Comparison of ENCODE assay signal across 24 cellular contexts in genomic region chr22:43351966-43352345, GRCh38. TPM values are rescaled to one million over a fixed set of nuclear protein-coding genes. Genes with fewer than 3 reads are reported as not detected.
DNase-seq lines count a peak whose midpoint lies in the region; ATAC-seq, FAIRE-seq and TF ChIP-seq lines count a peak whose summit lies in the region.
"Had no signal": no experiment of that assay in that cellular context is flagged by ENCODE, and none has a peak within 500 bp of the region (broad histone marks: within the 10 kb centered on the region; RNA-seq: fewer than 3 reads in every experiment).

No MANE protein-coding gene starts in this region.

- POLR2A ChIA-PET in GM12878 (lab: Charles Lee) = interaction anchor here (0.6 kb wide), 2 partner anchors 15 to 1981 kb away, joined by 3 to 6 read pairs; no protein-coding TSS in a partner anchor

- no peak for ATAC-seq in right cardiac atrium
- no peak for ATAC-seq in GM12878
- no peak for ATAC-seq in gastrocnemius medialis

- peaks cover 2% of the 10 kb centered on the region for H3K4me1 ChIP-seq in right cardiac atrium (ENCODE audit: control insufficient read depth, insufficient read depth, low read length)
- H3K4me1 ChIP-seq in MM.1S (ENCODE audit: low read length) = peaks cover 12% of the 10 kb centered on the region
- H3K4me1 ChIP-seq in GM12878 (ENCODE audit: control insufficient read depth, insufficient read depth, low read length) = peaks cover 4% of the 10 kb centered on the region; the same call in 1 of the 2 replicates
- H3K4me1 ChIP-seq in gastrocnemius medialis = no peaks in the 10 kb centered on the region
- H3K4me1 ChIP-seq: HAP-1 had no signal

- no peak for FAIRE-seq in GM12878 (lab: Jason Lieb, UNC)
- FAIRE-seq: GM12892, H54 had no signal

- H3K4me3 ChIP-seq in right cardiac atrium (ENCODE audit: low read length) = no peak overlapping the region
- no peak overlapping the region for H3K4me3 ChIP-seq in MM.1S (ENCODE audit: low read length)
- H3K4me3 ChIP-seq in GM12878 = no peak overlapping the region
- no peak overlapping the region for H3K4me3 ChIP-seq in gastrocnemius medialis
- H3K4me3 ChIP-seq: HAP-1 had no signal

- H3F3A ChIP-seq in MM.1S (ENCODE audit: insufficient read depth, low read length) = no peaks in the 10 kb centered on the region

- 71% methylated on average over 5 of the region's 5 CpGs for WGBS in right cardiac atrium
- WGBS in GM12878 (ENCODE audit: insufficient coverage, insufficient replicate concordance, low lambda C conversion rate, missing lambda C conversion rate) = 77% methylated on average over 5 of the region's 5 CpGs

- H3K36me3 ChIP-seq in MM.1S (replicated peaks; ENCODE audit: insufficient read depth, low read length) = no peaks in the 10 kb centered on the region
- H3K36me3 ChIP-seq in GM12878 (ENCODE audit: control insufficient read depth in 2 of 2, insufficient read depth in 2 of 2, low read length in 1 of 2) = no peaks in the 10 kb centered on the region
- no peaks in the 10 kb centered on the region for H3K36me3 ChIP-seq in gastrocnemius medialis
- H3K36me3 ChIP-seq: HAP-1 had no signal

- no peaks in the 10 kb centered on the region for H3K4me1 Mint-ChIP-seq in endothelial cell (ENCODE audit: unreplicated experiment)
- H3K4me1 Mint-ChIP-seq: CD4-positive, alpha-beta memory T cell had no signal

- peak overlapping the region; percentile 7; the same call in 1 of the 2 replicates for H3K4me2 ChIP-seq in MM.1S (ENCODE audit: low read depth, low read length)
- H3K4me2 ChIP-seq in GM12878 (ENCODE audit: control insufficient read depth, insufficient read depth) = peak overlapping the region; percentile 38; the same call in 1 of the 2 replicates

- no TSS peak for BruUV-seq in GM12878 (replicated peaks; lab: Mats Ljungman, UMichigan)

- no peak overlapping the region for H3K27ac Mint-ChIP-seq in endothelial cell (ENCODE audit: unreplicated experiment)
- H3K27ac Mint-ChIP-seq: CD4-positive, alpha-beta memory T cell had no signal

- H3K9ac ChIP-seq in MM.1S (ENCODE audit: low read length) (no peak overlapping the region), GM12878 (ENCODE audit: control insufficient read depth, insufficient read depth, low read length) (no peak overlapping the region)

- no peak overlapping the region for H3K4me3 Mint-ChIP-seq in endothelial cell (ENCODE audit: unreplicated experiment)
- H3K4me3 Mint-ChIP-seq: CD4-positive, alpha-beta memory T cell had no signal

- H3K36me3 Mint-ChIP-seq in endothelial cell (ENCODE audit: low read depth, unreplicated experiment) = peaks cover 5% of the 10 kb centered on the region
- H3K36me3 Mint-ChIP-seq: CD4-positive, alpha-beta memory T cell had no signal

- intact Hi-C loops in cardiac septum (cut with DNase I) = no loop called here
- intact Hi-C loops in right cardiac atrium (cut with DNase I) = no loop called here
- intact Hi-C loops in GM12878 (cut with micrococcal nuclease; ENCODE audit: unreplicated experiment) = no loop called here
- intact Hi-C loops in posterior vena cava (cut with DNase I) = no loop called here
- intact Hi-C loops in gastrocnemius medialis (cut with DNase I; ENCODE audit: low total_unique reads) = no loop called here

- CTCF ChIA-PET in GM12878 (lab: Yijun Ruan, JAX) = interaction anchor here (1.2 to 1.5 kb wide), 3 partner anchors 15 to 78 kb away, joined by 3 to 4 read pairs (median 3); no protein-coding TSS in a partner anchor

- H3K9me2 ChIP-seq in MM.1S (replicated peaks; ENCODE audit: insufficient read depth, low read length) = no peaks in the 10 kb centered on the region

- H2AFZ ChIP-seq in MM.1S (ENCODE audit: low read length) (peak overlapping the region; percentile 45), GM12878 (ENCODE audit: control insufficient read depth, low read depth, low read length) (no peak overlapping the region)

- H3K27me3 ChIP-seq in right cardiac atrium (ENCODE audit: control insufficient read depth, insufficient read depth) = no peaks in the 10 kb centered on the region
- H3K27me3 ChIP-seq in MM.1S (replicated peaks; ENCODE audit: insufficient read depth, low read length) = no peaks in the 10 kb centered on the region
- peaks cover 0 to 3% of the 10 kb centered on the region in 2 experiments; a peak in 2 of 4 replicates for H3K27me3 ChIP-seq in GM12878 (replicated peaks in 1 of 2; ENCODE audit: control insufficient read depth in 2 of 2, insufficient read depth in 2 of 2, low read length in 1 of 2)
- peaks cover 0 to 11% (median 8%) of the 10 kb centered on the region in 3 donors for H3K27me3 ChIP-seq in gastrocnemius medialis

- no peak for TF ChIP-seq RAD21 in GM12878 (IDR thresholded peaks at IDR 0.05; ENCODE audit: insufficient read depth, low read depth, low read length)

- no peak for TF ChIP-seq EP300 in GM12878 (IDR thresholded peaks at IDR 0.05; ENCODE audit: borderline replicate concordance in 1 of 2, control insufficient read depth in 1 of 2, low read depth in 2 of 2, low read length in 2 of 2)

- in situ Hi-C loops in GM12878 (cut with MboI) = no loop called here
- in situ Hi-C loops in gastrocnemius medialis (cut with MboI; ENCODE audit: low sequenced_read_pairs in 4 of 4) = loop anchor here in 1 of 4 donors (10.0 kb wide), 1 partner anchor 77 kb away; no protein-coding TSS in a partner anchor

- H3K9me3 ChIP-seq in right cardiac atrium (ENCODE audit: control insufficient read depth, low read length) (no peaks in the 10 kb centered on the region), MM.1S (replicated peaks; ENCODE audit: insufficient read depth, low read length) (no peaks in the 10 kb centered on the region), GM12878 (replicated peaks; ENCODE audit: control insufficient read depth, insufficient read depth, low read length) (no peaks in the 10 kb centered on the region; the same call in 2 of the 3 replicates), gastrocnemius medialis (no peaks in the 10 kb centered on the region)
- H3K9me3 ChIP-seq: HAP-1 had no signal

- H4K20me1 ChIP-seq in MM.1S (ENCODE audit: insufficient read depth, low read length) (no peaks in the 10 kb centered on the region), GM12878 (ENCODE audit: control insufficient read depth, insufficient read depth) (no peaks in the 10 kb centered on the region)

- RAD21 ChIA-PET in GM12878 (lab: Charles Lee; ENCODE audit: unreplicated experiment) = no interaction called here

- H3K27ac ChIP-seq in right cardiac atrium (ENCODE audit: low read length) = no peak overlapping the region
- 0 out of 2 replicates have a peak overlapping the region, but pooled peaks have one; percentile 1 for H3K27ac ChIP-seq in MM.1S (ENCODE audit: low read length)
- no peak overlapping the region for H3K27ac ChIP-seq in GM12878 (ENCODE audit: control insufficient read depth, insufficient read depth)
- H3K27ac ChIP-seq in gastrocnemius medialis = no peak overlapping the region

- peaks cover 2% of the 10 kb centered on the region for H3K27me3 Mint-ChIP-seq in endothelial cell (ENCODE audit: unreplicated experiment)

- SMC1A ChIA-PET in GM12878 (lab: Charles Lee; ENCODE audit: uncharacterized antibody, unreplicated experiment) = interaction anchor here (1.0 kb wide), 1 partner anchor 9 kb away, joined by 3 read pairs; no protein-coding TSS in a partner anchor

- no peak for TF ChIP-seq CTCF in MM.1S (IDR thresholded peaks at IDR 0.05; ENCODE audit: low read length)
- no peak for TF ChIP-seq CTCF in GM12878 (IDR thresholded peaks at IDR 0.05 in 2 of 3, conservative IDR thresholded peaks at IDR 0.05 in 1 of 3; ENCODE audit: control insufficient read depth in 2 of 3, extremely low read depth in 1 of 3, insufficient read depth in 1 of 3, low read depth in 3 of 3, low read length in 3 of 3)
- TF ChIP-seq CTCF in endothelial cell (IDR thresholded peaks at IDR 0.05; ENCODE audit: unreplicated experiment) = no peak
- TF ChIP-seq CTCF in gastrocnemius medialis (IDR thresholded peaks at IDR 0.05 in 4 of 5, conservative IDR thresholded peaks at IDR 0.05 in 1 of 5) = no peak

- DNase-seq in cardiac septum (ENCODE audit: low spot score) = peak; percentile 51
- DNase-seq in right cardiac atrium = no peak
- DNase-seq in MM.1S = no peak
- no peak for DNase-seq in GM12878 (ENCODE audit: low read depth, low spot score)
- DNase-seq in posterior vena cava (ENCODE audit: low spot score) = peak; percentile 29
- DNase-seq in NCI-H82 treated with DMSO at 0.1 percent for 48 hours (lab: John Stamatoyannopoulos, UW; ENCODE audit: unreplicated experiment) = no peak
- DNase-seq in endothelial cell (ENCODE audit: low spot score) = no peak
- no peak for DNase-seq in gastrocnemius medialis
- DNase-seq: C1 segment of cervical spinal cord; Calu3; CD4-positive, alpha-beta memory T cell; COR-L47; DMS53; DMS79 treated with DMSO at 0.1 percent for 48 hours; GF-D8; GOT3 had no signal

- H3K79me2 ChIP-seq in MM.1S (ENCODE audit: low read length) (no peaks in the 10 kb centered on the region), GM12878 (ENCODE audit: control insufficient read depth, insufficient read depth, low read length) (no peaks in the 10 kb centered on the region)

- TF ChIP-seq POLR2A in GM12878 (IDR thresholded peaks at IDR 0.05; ENCODE audit: low read depth, low read length) = no peak
- no peak for TF ChIP-seq POLR2A in gastrocnemius medialis (IDR thresholded peaks at IDR 0.05)

- H3K9me3 Mint-ChIP-seq in endothelial cell (ENCODE audit: unreplicated experiment) = no peaks in the 10 kb centered on the region
- H3K9me3 Mint-ChIP-seq: CD4-positive, alpha-beta memory T cell had no signal

RNA-seq across cellular contexts. Expression of gene SCUBE1, which starts 8.8 kb away (rescaled TPM):
- total RNA-seq in cardiac septum (1.1 TPM), right cardiac atrium (1 to 10 TPM in 1 of 4 donors, under 1 TPM in 2, not detected in 1; 0.03 to 1.3 (median 0.31) TPM), GM12878 (2014; rRNA removed) (not detected in 2 replicates), GM12878 (2014; rRNA removed; fragmentation: Illumina TruSeq; extraction: Trizol) (not detected in 2 replicates), GM12878 (2021) (not detected in 2 replicates), posterior vena cava (1 to 10 TPM in 1 of 2 donors, under 1 TPM in 1; 0.79 to 1.1 TPM), endothelial cell (ENCODE audit: unreplicated experiment) (54.7 TPM), gastrocnemius medialis (under 1 TPM; 0.20 to 0.55 (median 0.41) TPM)
- polyA plus RNA-seq in right cardiac atrium (0.34 TPM), GM12878 (2011; rRNA removed) (not detected in 2 replicates), GM12878 (2014; fragmentation: Illumina TruSeq; extraction: Trizol) (not detected in 2 replicates), GM12878 (2014; fragmentation: Nextera tagmentation; extraction: Ambion mirVana) (not detected), GM12878 (2014; rRNA removed) (0.01 TPM in 1 of 2 replicates, not detected in the other), GM12878 (2016; fragmentation: Nextera tagmentation; extraction: Ambion mirVana) (not detected)
- not detected in 2 replicates for total RNA-seq in GM12878 (2013; cell fraction: nucleolus; rRNA removed)
- polyA plus RNA-seq in GM12878 (2011; ENCODE audit: low read depth) = not detected
- polyA plus RNA-seq in GM12878 (2011; cell fraction: cytosol; rRNA removed) = not detected in 2 replicates
- polyA plus RNA-seq in GM12878 (2011; cell fraction: nucleus; rRNA removed) = 0.01 and 0.23 TPM in 2 replicates
- not detected in 2 replicates for polyA plus RNA-seq in GM12878 (2012)
- not detected in 2 replicates for polyA minus RNA-seq in GM12878 (2011; rRNA and poly(A)+ RNA removed)
- polyA minus RNA-seq in GM12878 (2011; cell fraction: cytosol; rRNA and poly(A)+ RNA removed) = not detected in 2 replicates
- polyA minus RNA-seq in GM12878 (2011; cell fraction: nucleus; rRNA and poly(A)+ RNA removed) = not detected in 2 replicates
- total RNA-seq: A172; CD4-positive, alpha-beta memory T cell had no signal
- polyA plus RNA-seq: BJ; CD4-positive, alpha-beta memory T cell had no signal

RNA-seq across cellular contexts. Expression of gene MPPED1, which starts 59.9 kb away (rescaled TPM):
- total RNA-seq in cardiac septum = not detected
- total RNA-seq in right cardiac atrium = under 1 TPM in 1 of 4 donors, not detected in 3; 0.38 TPM
- polyA plus RNA-seq in right cardiac atrium = 0.05 TPM
- total RNA-seq in GM12878 (2013; cell fraction: nucleolus; rRNA removed) = not detected in 2 replicates
- 0.11 TPM in 1 of 2 replicates, not detected in the other for total RNA-seq in GM12878 (2014; rRNA removed)
- total RNA-seq in GM12878 (2014; rRNA removed; fragmentation: Illumina TruSeq; extraction: Trizol) = not detected in 2 replicates
- total RNA-seq in GM12878 (2021) = not detected in 2 replicates
- not detected for polyA plus RNA-seq in GM12878 (2011; ENCODE audit: low read depth)
- not detected in 2 replicates for polyA plus RNA-seq in GM12878 (2011; rRNA removed)
- polyA plus RNA-seq in GM12878 (2011; cell fraction: cytosol; rRNA removed) = not detected in 2 replicates
- polyA plus RNA-seq in GM12878 (2011; cell fraction: nucleus; rRNA removed) = not detected in 2 replicates
- polyA plus RNA-seq in GM12878 (2012) = not detected in 2 replicates
- not detected in 2 replicates for polyA plus RNA-seq in GM12878 (2014; fragmentation: Illumina TruSeq; extraction: Trizol)
- not detected for polyA plus RNA-seq in GM12878 (2014; fragmentation: Nextera tagmentation; extraction: Ambion mirVana)
- not detected in 2 replicates for polyA plus RNA-seq in GM12878 (2014; rRNA removed)
- not detected for polyA plus RNA-seq in GM12878 (2016; fragmentation: Nextera tagmentation; extraction: Ambion mirVana)
- not detected in 2 replicates for polyA minus RNA-seq in GM12878 (2011; rRNA and poly(A)+ RNA removed)
- polyA minus RNA-seq in GM12878 (2011; cell fraction: cytosol; rRNA and poly(A)+ RNA removed) = not detected in 2 replicates
- not detected in 2 replicates for polyA minus RNA-seq in GM12878 (2011; cell fraction: nucleus; rRNA and poly(A)+ RNA removed)
- not detected for total RNA-seq in posterior vena cava
- total RNA-seq in endothelial cell (ENCODE audit: unreplicated experiment) = 0.18 TPM
- not detected for total RNA-seq in gastrocnemius medialis
- total RNA-seq: A172; A673; Calu3; CD4-positive, alpha-beta memory T cell; Daoy; G401 had no signal
- polyA plus RNA-seq: BJ; CD4-positive, alpha-beta memory T cell had no signal

Comparison
In these comparisons a context has a peak if more than half of its experiments do, and no peak if none do; other contexts are left out.
1. DNase-seq: peak in cardiac septum (single experiment) and posterior vena cava (single experiment); none in right cardiac atrium (0 of 3), MM.1S (single experiment), GM12878 (single experiment), NCI-H82 treated with DMSO at 0.1 percent for 48 hours (single experiment), endothelial cell (single experiment) and gastrocnemius medialis (0 of 2).
2. RNA of gene SCUBE1, which starts 8.8 kb away (total RNA-seq): 54.7 TPM in endothelial cell (single experiment); 0.79 to 1.1 TPM in posterior vena cava, 1.1 TPM in cardiac septum (single experiment), 0.20 to 0.55 TPM in gastrocnemius medialis, 0.03 to 1.3 TPM in right cardiac atrium and not detected in GM12878; every median in the first group is over 10 times any median in the second.